ENCODE assay signal across 8 cellular contexts in the genomic region with DNA sequence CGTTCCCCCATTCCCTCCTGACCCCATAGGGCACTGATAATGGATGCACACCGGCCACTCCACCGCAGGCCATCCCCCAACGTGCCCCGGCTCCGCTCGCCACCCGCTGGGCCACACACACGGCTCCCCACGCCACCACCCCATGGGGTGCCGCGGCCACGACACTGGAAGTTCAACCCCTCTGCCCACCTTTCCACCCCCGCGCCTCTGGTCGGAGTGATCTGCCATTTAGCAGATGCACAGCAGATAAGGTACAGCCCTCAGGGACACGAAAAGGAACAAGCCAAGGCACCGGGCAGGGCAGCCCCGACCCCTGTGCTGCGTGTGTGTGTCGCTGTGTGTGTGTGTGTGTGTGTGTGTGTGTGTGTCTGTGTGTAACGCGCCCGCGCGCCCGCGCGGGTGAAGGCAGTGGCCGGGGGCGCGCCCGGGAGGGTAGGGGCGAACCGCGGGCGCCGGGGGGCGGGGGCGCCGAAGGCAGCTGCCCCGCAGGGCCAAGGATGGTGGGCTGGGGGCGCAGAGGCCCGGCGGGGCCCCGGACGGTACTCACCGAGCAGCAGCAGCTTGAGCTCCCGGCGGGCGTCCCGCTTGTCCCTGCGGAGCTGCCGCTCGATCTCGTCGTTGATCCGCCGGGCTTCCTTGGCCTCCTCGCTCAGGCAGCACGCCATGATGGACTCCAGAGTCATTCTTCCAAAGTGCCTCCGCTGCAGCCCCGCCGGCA. TPM values are rescaled to one million over a fixed set of nuclear protein-coding genes. Genes with fewer than 3 reads are reported as not detected.
DNase-seq lines count a peak whose midpoint lies in the region; ATAC-seq and TF ChIP-seq lines count a peak whose summit lies in the region.

No MANE protein-coding gene starts in this region.

- H3K27me3 Mint-ChIP-seq in naive B cell: peaks cover 54 to 68% (median 54%) of the 10 kb centered on the region in 3 donors

- peak overlapping the region; percentile 69 to 83 (median 82) for H3K4me3 ChIP-seq in esophagus squamous epithelium

- peak; percentile 22 for DNase-seq in GM13976 (ENCODE audit: low spot score)
- DNase-seq in NCI-H748 (lab: John Stamatoyannopoulos, UW; ENCODE audit: unreplicated experiment): peak; percentile 82
- DNase-seq in activated T-cell treated with anti-CD3 and anti-CD28 coated beads, Interleukin-2, amount 50 U/mL, for 48 hours: peak; percentile 76 to 80
- DNase-seq in esophagus squamous epithelium (lab: John Stamatoyannopoulos, UW): no peak
- peak; percentile 14 for DNase-seq in naive B cell
- DNase-seq in stimulated activated naive CD8-positive, alpha-beta T cell treated with anti-CD3 and anti-CD28 coated beads, Interleukin-15, Interleukin-2, amounts not matched to agents 100 U/mL and 50 U/mL, for 24 hours: peak; percentile 62

- H3K9me3 Mint-ChIP-seq in naive B cell: peaks cover 0 to 10% (median 0%) of the 10 kb centered on the region in 7 donors

- intact Hi-C loops in esophagus squamous epithelium (cut with DNase I): loop anchor here (10.0 kb wide), 1 partner anchor 186 kb away; no protein-coding TSS in a partner anchor

- peak; percentile 20 to 24 for ATAC-seq in naive B cell (ENCODE audit: low read depth in 2 of 2)
- peak; percentile 20 for ATAC-seq in stimulated activated naive CD8-positive, alpha-beta T cell treated with anti-CD3 and anti-CD28 coated beads, Interleukin-15, Interleukin-2, amounts not matched to agents 100 U/mL and 50 U/mL, for 24 hours
- ATAC-seq in HG02870 (IDR thresholded peaks at IDR 0.05; ENCODE audit: unreplicated experiment): no peak
- no peak for ATAC-seq in HG03025 (IDR thresholded peaks at IDR 0.05; ENCODE audit: low FRiP score, unreplicated experiment)

- H3K27me3 ChIP-seq in esophagus squamous epithelium: no peaks in the 10 kb centered on the region

- TF ChIP-seq CTCF in GM13976 (IDR thresholded peaks at IDR 0.05; ENCODE audit: borderline replicate concordance, control extremely low read depth, extremely low read depth, insufficient read depth, missing control alignments): no peak
- no peak for TF ChIP-seq CTCF in esophagus squamous epithelium (IDR thresholded peaks at IDR 0.05)

- H3K4me3 Mint-ChIP-seq in naive B cell: peak overlapping the region; percentile 72 to 87 (median 84)

- peaks cover 20 to 23% (median 22%) of the 10 kb centered on the region in 3 donors for H3K4me1 Mint-ChIP-seq in naive B cell

- no peaks in the 10 kb centered on the region for H3K9me3 ChIP-seq in esophagus squamous epithelium

- H3K27ac ChIP-seq in esophagus squamous epithelium: peak overlapping the region; percentile 92 to 99 (median 98)

- TF ChIP-seq POLR2A in esophagus squamous epithelium (IDR thresholded peaks at IDR 0.05): peak in 1 of 4 donors; percentile 8

- H3K36me3 Mint-ChIP-seq in naive B cell: no peaks in the 10 kb centered on the region

- peaks cover 4 to 80% (median 36%) of the 10 kb centered on the region in 3 donors for H3K4me1 ChIP-seq in esophagus squamous epithelium

- in situ Hi-C loops in GM13976 (cut with MboI; ENCODE audit: low sequenced_read_pairs, unreplicated experiment): no loop called here

- peak overlapping the region in 2 of 6 donors; percentile 23 to 32 for H3K27ac Mint-ChIP-seq in naive B cell

- WGBS in esophagus squamous epithelium, 2 donors: 1% methylated on average over 25 of the region's 64 CpGs; no CpG with 5 or more reads in 1 of the 2 donors

- H3K36me3 ChIP-seq in esophagus squamous epithelium: no peaks in the 10 kb centered on the region

RNA-seq across cellular contexts. Expression of a gene that starts 0.9 kb away (rescaled TPM):
- 10 to 100 TPM; 18.1 to 35.1 (median 24.0) TPM for total RNA-seq in esophagus squamous epithelium
- under 1 TPM in 5 of 6 donors, not detected in 1; 0.04 to 0.44 (median 0.23) TPM for polyA plus RNA-seq in naive B cell (ENCODE audit: low read depth in 6 of 6)

Comparison
In these comparisons a context has a peak if more than half of its experiments do, and no peak if none do; other contexts are left out.
1. ATAC-seq: peak in naive B cell (2 of 2) and stimulated activated naive CD8-positive, alpha-beta T cell treated with anti-CD3 and anti-CD28 coated beads, Interleukin-15, Interleukin-2, amounts not matched to agents 100 U/mL and 50 U/mL, for 24 hours (single experiment); none in HG02870 (single experiment) and HG03025 (single experiment).